13 cellular contexts compared by ENCODE assay signal in genomic region chr6:90233994-90234393, GRCh38.
DNase-seq lines count a peak whose midpoint lies in the region; ATAC-seq, FAIRE-seq and TF ChIP-seq lines count a peak whose summit lies in the region.
"Had no signal": no experiment of that assay in that cellular context is flagged by ENCODE, and none has a peak within 500 bp of the region (broad histone marks: within the 10 kb centered on the region; RNA-seq: fewer than 3 reads in every experiment).

No MANE protein-coding gene starts in this region.

- H3K27ac Mint-ChIP-seq in natural killer cell treated with Interleukin-12 subunit alpha and Interleukin-12 subunit beta and Interleukin-15 and Interleukin-18, amount 100 ng/mL, for 72 hours, result peak overlapping the region; percentile 50 to 74
- peak overlapping the region; percentile 67 for H3K27ac Mint-ChIP-seq in stimulated activated effector memory CD8-positive, alpha-beta T cell treated with anti-CD3 and anti-CD28 coated beads, Interleukin-12 subunit alpha, Interleukin-12 subunit beta, amount 100 ng/mL, for 72 hours

- no peaks in the 10 kb centered on the region for H3K36me3 Mint-ChIP-seq in natural killer cell treated with Interleukin-12 subunit alpha and Interleukin-12 subunit beta and Interleukin-15 and Interleukin-18, amount 100 ng/mL, for 72 hours
- no peaks in the 10 kb centered on the region for H3K36me3 Mint-ChIP-seq in stimulated activated effector memory CD8-positive, alpha-beta T cell treated with anti-CD3 and anti-CD28 coated beads, Interleukin-12 subunit alpha, Interleukin-12 subunit beta, amount 100 ng/mL, for 72 hours

- DNase-seq in T-helper 9 cell, result peak; percentile 51
- DNase-seq in activated T-cell treated with anti-CD3 and anti-CD28 coated beads, Interleukin-2, amount 50 U/mL, for 48 hours, result peak; percentile 82 to 83
- DNase-seq in natural killer cell treated with Interleukin-12 subunit alpha and Interleukin-12 subunit beta and Interleukin-15 and Interleukin-18, amount 100 ng/mL, for 72 hours (ENCODE audit: low spot score), result peak; percentile 67
- DNase-seq in stimulated activated effector memory CD8-positive, alpha-beta T cell treated with anti-CD3 and anti-CD28 coated beads, Interleukin-12 subunit alpha, Interleukin-12 subunit beta, amount 100 ng/mL, for 72 hours (ENCODE audit: low spot score in 2 of 2), result peak in 1 of 2 donors; percentile 68
- no peak for DNase-seq in erythroblast (lab: John Stamatoyannopoulos, UW)
- DNase-seq in NCI-H1105 (lab: John Stamatoyannopoulos, UW), result no peak
- no peak for DNase-seq in GM12892 (ENCODE audit: insufficient read length)
- DNase-seq: left lung, NCI-H774, posterior cingulate gyrus, trophoblast cell had no signal

- peaks cover 3 to 6% of the 10 kb centered on the region in 2 donors for H3K27me3 Mint-ChIP-seq in natural killer cell treated with Interleukin-12 subunit alpha and Interleukin-12 subunit beta and Interleukin-15 and Interleukin-18, amount 100 ng/mL, for 72 hours

- TF ChIP-seq POLR2A in erythroblast (IDR thresholded peaks at IDR 0.05; ENCODE audit: low read length) (no peak), GM12892 (IDR thresholded peaks at IDR 0.05; ENCODE audit: low read depth, low read length) (no peak)

- no peaks in the 10 kb centered on the region for H3K9me3 Mint-ChIP-seq in natural killer cell treated with Interleukin-12 subunit alpha and Interleukin-12 subunit beta and Interleukin-15 and Interleukin-18, amount 100 ng/mL, for 72 hours
- no peaks in the 10 kb centered on the region for H3K9me3 Mint-ChIP-seq in stimulated activated effector memory CD8-positive, alpha-beta T cell treated with anti-CD3 and anti-CD28 coated beads, Interleukin-12 subunit alpha, Interleukin-12 subunit beta, amount 100 ng/mL, for 72 hours

- peak; percentile 80 to 85 for ATAC-seq in natural killer cell treated with Interleukin-12 subunit alpha and Interleukin-12 subunit beta and Interleukin-15 and Interleukin-18, amount 100 ng/mL, for 72 hours
- ATAC-seq in stimulated activated effector memory CD8-positive, alpha-beta T cell treated with anti-CD3 and anti-CD28 coated beads, Interleukin-12 subunit alpha, Interleukin-12 subunit beta, amount 100 ng/mL, for 72 hours, result peak; percentile 92
- no peak for ATAC-seq in GM19467 (IDR thresholded peaks at IDR 0.05; ENCODE audit: unreplicated experiment)
- ATAC-seq: left lung had no signal

- no peak for FAIRE-seq in GM12892 (lab: Jason Lieb, UNC)
- FAIRE-seq: GM12891 had no signal

- peaks cover 13 to 26% of the 10 kb centered on the region in 2 donors for H3K4me1 Mint-ChIP-seq in natural killer cell treated with Interleukin-12 subunit alpha and Interleukin-12 subunit beta and Interleukin-15 and Interleukin-18, amount 100 ng/mL, for 72 hours (ENCODE audit: low read depth in 2 of 2)
- peaks cover 57% of the 10 kb centered on the region for H3K4me1 Mint-ChIP-seq in stimulated activated effector memory CD8-positive, alpha-beta T cell treated with anti-CD3 and anti-CD28 coated beads, Interleukin-12 subunit alpha, Interleukin-12 subunit beta, amount 100 ng/mL, for 72 hours

- peak overlapping the region; percentile 32 for H3K4me3 Mint-ChIP-seq in natural killer cell treated with Interleukin-12 subunit alpha and Interleukin-12 subunit beta and Interleukin-15 and Interleukin-18, amount 100 ng/mL, for 72 hours
- H3K4me3 Mint-ChIP-seq in stimulated activated effector memory CD8-positive, alpha-beta T cell treated with anti-CD3 and anti-CD28 coated beads, Interleukin-12 subunit alpha, Interleukin-12 subunit beta, amount 100 ng/mL, for 72 hours, result peak overlapping the region; percentile 26

Comparison
In these comparisons a context has a peak if more than half of its experiments do, and no peak if none do; other contexts are left out.
1. DNase-seq: peak in T-helper 9 cell (single experiment), activated T-cell treated with anti-CD3 and anti-CD28 coated beads, Interleukin-2, amount 50 U/mL, for 48 hours (2 of 2) and natural killer cell treated with Interleukin-12 subunit alpha and Interleukin-12 subunit beta and Interleukin-15 and Interleukin-18, amount 100 ng/mL, for 72 hours (single experiment); none in erythroblast (0 of 2), NCI-H1105 (single experiment) and GM12892 (single experiment).